Comparison of ENCODE assay signal across 15 cellular contexts in genomic region chr2:150675807-150676206, GRCh38.
DNase-seq lines count a peak whose midpoint lies in the region; ATAC-seq and TF ChIP-seq lines count a peak whose summit lies in the region.
"Had no signal": no experiment of that assay in that cellular context is flagged by ENCODE, and none has a peak within 500 bp of the region (broad histone marks: within the 10 kb centered on the region; RNA-seq: fewer than 3 reads in every experiment).

No MANE protein-coding gene starts in this region.

- H3K4me3 ChIP-seq in mesenchymal stem cell (ENCODE audit: insufficient read depth in 1 of 2, low read depth in 1 of 2, low read length in 2 of 2): no peak overlapping the region
- no peak overlapping the region for H3K4me3 ChIP-seq in dorsolateral prefrontal cortex
- no peak overlapping the region for H3K4me3 ChIP-seq in heart right ventricle
- H3K4me3 ChIP-seq: BLaER1 treated with 17β-estradiol and CSF1 and Interleukin-3, amounts not matched to agents 10 nM and 100 nM; GM12878; GM23248 had no signal

- H4K8ac ChIP-seq in mesenchymal stem cell (ENCODE audit: low read length): no peak overlapping the region

- H3K4me2 ChIP-seq in mesenchymal stem cell (ENCODE audit: low read length, poor library complexity, severe bottlenecking): no peak overlapping the region
- H3K4me2 ChIP-seq: BLaER1 treated with 17β-estradiol and CSF1 and Interleukin-3, amounts not matched to agents 10 nM and 100 nM had no signal

- no peaks in the 10 kb centered on the region for H3K4me1 Mint-ChIP-seq in stimulated activated memory B cell treated with anti-CD40 and anti-IgM and Interleukin-4, amounts not matched to agents 10 μg/mL and 1 μg/mL and 100 μg/mL, for 72 hours
- H3K4me1 Mint-ChIP-seq: CD4-positive, CD25-positive, alpha-beta regulatory T cell had no signal

- no peak overlapping the region for H3K18ac ChIP-seq in mesenchymal stem cell (ENCODE audit: low read depth in 1 of 2, low read length in 2 of 2)

- H3K36me3 ChIP-seq in mesenchymal stem cell (ENCODE audit: control insufficient read depth in 1 of 2, insufficient read depth in 2 of 2, low read depth in 1 of 2, low read length in 2 of 2) (no peaks in the 10 kb centered on the region), heart right ventricle (no peaks in the 10 kb centered on the region)
- H3K36me3 ChIP-seq: BLaER1 treated with 17β-estradiol and CSF1 and Interleukin-3, amounts not matched to agents 10 nM and 100 nM had no signal

- no peak overlapping the region for H3K23ac ChIP-seq in mesenchymal stem cell (ENCODE audit: low read length in 2 of 2)

- H3K79me1 ChIP-seq in mesenchymal stem cell (replicated peaks; ENCODE audit: low read length, poor library complexity, severe bottlenecking): no peaks in the 10 kb centered on the region

- peaks cover 13% of the 10 kb centered on the region for H3K9me3 Mint-ChIP-seq in stimulated activated memory B cell treated with anti-CD40 and anti-IgM and Interleukin-4, amounts not matched to agents 10 μg/mL and 1 μg/mL and 100 μg/mL, for 72 hours

- no peak overlapping the region for H2BK5ac ChIP-seq in mesenchymal stem cell (ENCODE audit: low read depth, low read length, poor library complexity, severe bottlenecking)

- H3K4ac ChIP-seq in mesenchymal stem cell (ENCODE audit: low read depth in 1 of 2, low read length in 2 of 2): no peak overlapping the region

- H2AFZ ChIP-seq in mesenchymal stem cell (ENCODE audit: low read depth, low read length): no peak overlapping the region
- H2AFZ ChIP-seq: GM23248 had no signal

- H3K36me3 Mint-ChIP-seq in stimulated activated memory B cell treated with anti-CD40 and anti-IgM and Interleukin-4, amounts not matched to agents 10 μg/mL and 1 μg/mL and 100 μg/mL, for 72 hours: no peaks in the 10 kb centered on the region
- H3K36me3 Mint-ChIP-seq: CD4-positive, CD25-positive, alpha-beta regulatory T cell had no signal

- no peak overlapping the region for H2BK12ac ChIP-seq in mesenchymal stem cell (ENCODE audit: low read length in 2 of 2)

- H2BK15ac ChIP-seq in mesenchymal stem cell (ENCODE audit: low read depth, poor library complexity, severe bottlenecking): no peak overlapping the region

- H3K4me3 Mint-ChIP-seq in stimulated activated memory B cell treated with anti-CD40 and anti-IgM and Interleukin-4, amounts not matched to agents 10 μg/mL and 1 μg/mL and 100 μg/mL, for 72 hours: no peak overlapping the region
- H3K4me3 Mint-ChIP-seq: CD4-positive, CD25-positive, alpha-beta regulatory T cell had no signal

- peak overlapping the region; percentile 18 for H3K9ac ChIP-seq in mesenchymal stem cell (ENCODE audit: low read length)
- H3K9ac ChIP-seq: BLaER1 treated with 17β-estradiol and CSF1 and Interleukin-3, amounts not matched to agents 10 nM and 100 nM; GM23248 had no signal

- ATAC-seq in stimulated activated memory B cell treated with anti-CD40 and anti-IgM and Interleukin-4, amounts not matched to agents 10 μg/mL and 1 μg/mL and 100 μg/mL, for 72 hours: no peak
- ATAC-seq in heart right ventricle: no peak
- ATAC-seq: GM12878, HCT116 had no signal

- no peak overlapping the region for H3K27ac Mint-ChIP-seq in stimulated activated memory B cell treated with anti-CD40 and anti-IgM and Interleukin-4, amounts not matched to agents 10 μg/mL and 1 μg/mL and 100 μg/mL, for 72 hours
- H3K27ac Mint-ChIP-seq: CD4-positive, CD25-positive, alpha-beta regulatory T cell had no signal

- H3K27ac ChIP-seq in mesenchymal stem cell (ENCODE audit: low read length, poor library complexity, severe bottlenecking): no peak overlapping the region
- no peak overlapping the region for H3K27ac ChIP-seq in dorsolateral prefrontal cortex
- no peak overlapping the region for H3K27ac ChIP-seq in heart right ventricle
- H3K27ac ChIP-seq: 22Rv1; BLaER1 treated with 17β-estradiol and CSF1 and Interleukin-3, amounts not matched to agents 10 nM and 100 nM; GM23248 had no signal

- H3K9me3 ChIP-seq in mesenchymal stem cell (ENCODE audit: control insufficient read depth, low read length) (no peaks in the 10 kb centered on the region), heart right ventricle (peaks cover 0 to 2% (median 0%) of the 10 kb centered on the region in 11 donors)
- H3K9me3 ChIP-seq: BLaER1 treated with 17β-estradiol and CSF1 and Interleukin-3, amounts not matched to agents 10 nM and 100 nM had no signal

- TF ChIP-seq CTCF in dorsolateral prefrontal cortex (IDR thresholded peaks at IDR 0.05 in 54 of 56, conservative IDR thresholded peaks at IDR 0.05 in 2 of 56; ENCODE audit: low read depth in 1 of 56, partially characterized antibody in 56 of 56) (no peak), heart right ventricle (IDR thresholded peaks at IDR 0.05) (no peak)

- H3K4me1 ChIP-seq in mesenchymal stem cell (ENCODE audit: control insufficient read depth, insufficient read depth, low read depth, low read length) (no peaks in the 10 kb centered on the region), heart right ventricle (no peaks in the 10 kb centered on the region)

- 94% methylated on average over 2 of the region's 2 CpGs for WGBS in mesenchymal stem cell
- WGBS in heart right ventricle, 2 donors: 80 to 82% methylated on average over 2 of the region's 2 CpGs

- H4K91ac ChIP-seq in mesenchymal stem cell (ENCODE audit: low read length): no peak overlapping the region

- H3K14ac ChIP-seq in mesenchymal stem cell (ENCODE audit: low read length in 2 of 2): no peak overlapping the region

- intact Hi-C loops in dorsolateral prefrontal cortex (cut with DNase I) (no loop called here), heart right ventricle (cut with DNase I) (no loop called here)

- H3K27me3 ChIP-seq in mesenchymal stem cell (ENCODE audit: control insufficient read depth in 1 of 2, insufficient read depth in 1 of 2, low read length in 2 of 2): no peaks in the 10 kb centered on the region
- H3K27me3 ChIP-seq in dorsolateral prefrontal cortex: no peaks in the 10 kb centered on the region
- H3K27me3 ChIP-seq in heart right ventricle: no peaks in the 10 kb centered on the region
- H3K27me3 ChIP-seq: BLaER1 treated with 17β-estradiol and CSF1 and Interleukin-3, amounts not matched to agents 10 nM and 100 nM had no signal

- DNase-seq in NCI-H82 (lab: John Stamatoyannopoulos, UW) (peak; percentile 14), NCI-H82 treated with DMSO at 0.1 percent for 48 hours (lab: John Stamatoyannopoulos, UW; ENCODE audit: unreplicated experiment) (no peak), amniotic epithelial cell (ENCODE audit: low read depth) (peak; percentile 49), mesenchymal stem cell (no peak), NCI-H2171 treated with DMSO at 0.1 percent for 48 hours (lab: John Stamatoyannopoulos, UW) (no peak), dorsolateral prefrontal cortex (no peak), heart right ventricle (no peak)
- DNase-seq: AML-193; CD4-positive, CD25-positive, alpha-beta regulatory T cell; GM23248 had no signal

- H2AK5ac ChIP-seq in mesenchymal stem cell (ENCODE audit: low read length, severe bottlenecking): no peak overlapping the region

- H2BK120ac ChIP-seq in mesenchymal stem cell (ENCODE audit: low read depth, low read length): no peak overlapping the region

- no peaks in the 10 kb centered on the region for H3K27me3 Mint-ChIP-seq in stimulated activated memory B cell treated with anti-CD40 and anti-IgM and Interleukin-4, amounts not matched to agents 10 μg/mL and 1 μg/mL and 100 μg/mL, for 72 hours
- H3K27me3 Mint-ChIP-seq: CD4-positive, CD25-positive, alpha-beta regulatory T cell had no signal

Comparison
In these comparisons a context has a peak if more than half of its experiments do, and no peak if none do; other contexts are left out.
1. DNase-seq: peak in NCI-H82 (single experiment) and amniotic epithelial cell (single experiment); none in NCI-H82 treated with DMSO at 0.1 percent for 48 hours (single experiment), mesenchymal stem cell (single experiment), NCI-H2171 treated with DMSO at 0.1 percent for 48 hours (single experiment), dorsolateral prefrontal cortex (0 of 10) and heart right ventricle (0 of 2).